ENCODE assay signal across 11 cellular contexts in the genomic region with DNA sequence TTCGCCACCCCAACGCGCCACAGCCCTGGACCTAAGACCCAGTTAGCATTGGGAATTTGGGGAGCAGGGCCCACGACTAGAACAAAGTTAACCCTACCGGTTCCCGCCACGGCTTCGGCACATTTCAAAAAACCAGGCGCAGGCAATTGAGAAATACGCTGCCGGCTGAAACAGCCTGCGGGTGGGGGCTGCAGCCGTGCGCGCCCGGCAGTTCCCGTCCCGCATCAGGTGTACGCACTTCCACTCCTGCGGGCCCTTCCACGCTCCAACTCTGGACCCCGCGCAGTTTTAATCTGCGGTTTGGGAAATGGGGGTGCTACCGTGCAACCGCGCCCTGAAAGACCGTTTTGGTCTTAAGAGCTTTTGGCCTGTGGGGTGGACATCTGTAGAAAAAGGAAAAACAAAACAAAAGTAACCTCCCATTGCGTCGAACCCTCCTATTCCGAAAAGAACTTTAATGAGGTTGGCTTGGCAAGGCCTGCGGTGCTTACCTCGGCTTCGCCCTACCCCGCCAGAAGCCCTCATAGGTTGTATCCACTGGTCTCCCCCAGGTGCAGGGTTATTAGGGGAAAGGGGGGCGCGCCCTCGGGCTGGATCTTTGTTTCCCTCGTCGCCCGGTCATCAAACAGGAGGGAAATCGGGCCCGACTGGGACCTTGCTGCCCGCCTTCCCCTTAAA. TPM values are rescaled to one million over a fixed set of nuclear protein-coding genes. Genes with fewer than 3 reads are reported as not detected.
DNase-seq lines count a peak whose midpoint lies in the region; ATAC-seq, FAIRE-seq and TF ChIP-seq lines count a peak whose summit lies in the region.
"Had no signal": no experiment of that assay in that cellular context is flagged by ENCODE, and none has a peak within 500 bp of the region (broad histone marks: within the 10 kb centered on the region; RNA-seq: fewer than 3 reads in every experiment).

No MANE protein-coding gene starts in this region.

- FAIRE-seq in A549 (lab: Jason Lieb, UNC) = no peak

- POLR2A ChIA-PET in A549 (lab: Yijun Ruan, JAX) = no interaction called here

- H3K4me3 ChIP-seq in A549 (peak overlapping the region; percentile 57), GM23338 (peak overlapping the region; percentile 65)

- ATAC-seq in A549 (no peak; a peak in 2 of 6 replicates), GM23338 (peak; percentile 2), naive B cell (ENCODE audit: low read depth in 2 of 2) (no peak), HG03457 (IDR thresholded peaks at IDR 0.05; ENCODE audit: unreplicated experiment) (no peak), HG03342 (IDR thresholded peaks at IDR 0.05; ENCODE audit: unreplicated experiment) (no peak), GM21576 (IDR thresholded peaks at IDR 0.05; ENCODE audit: unreplicated experiment) (no peak)

- H3K27ac ChIP-seq in A549 (peak overlapping the region in 1 of 2 experiments; percentile 78; a peak in 2 of 6 replicates), GM23338 (ENCODE audit: low read depth) (no peak overlapping the region)
- H3K27ac ChIP-seq: transverse colon had no signal

- H3K4me3 Mint-ChIP-seq in GM23338 = peak overlapping the region; percentile 74
- peak overlapping the region; percentile 52 to 85 (median 77) for H3K4me3 Mint-ChIP-seq in naive B cell

- TF ChIP-seq CTCF in A549 (IDR thresholded peaks at IDR 0.05) = peak; percentile 11; the same call in 2 of the 3 replicates
- TF ChIP-seq CTCF in GM23338 (conservative IDR thresholded peaks at IDR 0.05; ENCODE audit: low read depth in 2 of 2) = peak in 1 of 2 experiments; percentile 11; a peak in 2 of 4 replicates

- H3K9me3 ChIP-seq in A549 = no peaks in the 10 kb centered on the region
- H3K9me3 ChIP-seq: transverse colon had no signal

- peak overlapping the region; percentile 94 for H3K4me2 ChIP-seq in A549
- H3K4me2 ChIP-seq in GM23338 = peak overlapping the region; percentile 91

- H3K27ac Mint-ChIP-seq in GM23338 (no peak overlapping the region), naive B cell (peak overlapping the region in 5 of 6 donors; percentile 23 to 84 (median 72))

- no peaks in the 10 kb centered on the region for H3K79me2 ChIP-seq in GM23338 (replicated peaks; ENCODE audit: insufficient read depth)

- no peak for TF ChIP-seq RAD21 in A549 (conservative IDR thresholded peaks at IDR 0.05 in 1 of 2, IDR thresholded peaks at IDR 0.05 in 1 of 2)

- H3K27me3 ChIP-seq in GM23338 (ENCODE audit: insufficient read depth) = peaks cover 100% of the 10 kb centered on the region

- no peak for TF ChIP-seq EP300 in A549 (IDR thresholded peaks at IDR 0.05)

- no peak for TF ChIP-seq POLR2A in A549 (IDR thresholded peaks at IDR 0.05; ENCODE audit: low read length)

- peaks cover 14% of the 10 kb centered on the region for H3F3A ChIP-seq in GM23338 (replicated peaks; ENCODE audit: low read depth)

- DNase-seq in A549 (ENCODE audit: low read depth in 1 of 2, low spot score in 1 of 2) = no peak
- peak; percentile 42 for DNase-seq in GM23338 (ENCODE audit: low spot score)
- peak; percentile 17 for DNase-seq in dermis blood vessel endothelial cell
- no peak for DNase-seq in naive B cell
- no peak for DNase-seq in activated CD4-positive, CD25-positive, alpha-beta regulatory T cell treated with anti-CD3 and anti-CD28 coated beads, Interleukin-2, amount 50 U/mL, for 72 hours
- DNase-seq: activated naive CD4-positive, alpha-beta T cell treated with Interleukin-2 at 50 U/mL for 16 hours; NCI-H1694; transverse colon had no signal

- H3K4me1 ChIP-seq in A549 = 0 out of 3 replicates have a peak, but pooled peaks cover 4% of the 10 kb centered on the region
- peaks cover 39% of the 10 kb centered on the region for H3K4me1 ChIP-seq in GM23338 (ENCODE audit: insufficient read depth)

- CTCF ChIA-PET in A549 (lab: Yijun Ruan, JAX) = interaction anchor here (0.6 to 4.2 kb wide), 17 partner anchors 9 to 1181 kb away, joined by 3 to 23 read pairs (median 3); no protein-coding TSS in a partner anchor

- peaks cover 11% of the 10 kb centered on the region; the same call in 1 of the 2 replicates for H4K20me1 ChIP-seq in GM23338 (replicated peaks; ENCODE audit: insufficient read depth)

- H2AFZ ChIP-seq in GM23338 = peak overlapping the region; percentile 92

- peaks cover 97% of the 10 kb centered on the region for H3K27me3 Mint-ChIP-seq in GM23338 (ENCODE audit: insufficient read depth, low read depth, poor library complexity)
- H3K27me3 Mint-ChIP-seq in naive B cell = peaks cover 75 to 89% (median 78%) of the 10 kb centered on the region in 3 donors

- H3K9me3 Mint-ChIP-seq in GM23338 (peaks cover 2% of the 10 kb centered on the region; the same call in 1 of the 3 replicates), naive B cell (peaks cover 0 to 31% (median 11%) of the 10 kb centered on the region in 7 donors)

- no peaks in the 10 kb centered on the region for H3K36me3 Mint-ChIP-seq in GM23338 (ENCODE audit: low read depth)
- peaks cover 0 to 11% of the 10 kb centered on the region in 2 donors for H3K36me3 Mint-ChIP-seq in naive B cell

- H3K4me1 Mint-ChIP-seq in GM23338 (peaks cover 38% of the 10 kb centered on the region), naive B cell (peaks cover 0 to 32% (median 15%) of the 10 kb centered on the region in 3 donors)

- 65% methylated on average over 44 of the region's 44 CpGs for WGBS in A549 (ENCODE audit: missing lambda C conversion rate)

- no peaks in the 10 kb centered on the region for H3K36me3 ChIP-seq in GM23338 (ENCODE audit: insufficient read depth)
- H3K36me3 ChIP-seq: transverse colon had no signal

- no peaks in the 10 kb centered on the region for H3K9me2 ChIP-seq in GM23338 (ENCODE audit: insufficient read depth)

TF ChIP-seq in A549, 52 proteins besides CTCF, POLR2A, EP300 and RAD21:
- TF ChIP-seq POLR2AphosphoS2 (conservative IDR thresholded peaks at IDR 0.05; ENCODE audit: low read length) (no peak), SMC3 (IDR thresholded peaks at IDR 0.05) (0 out of 3 replicates have a peak, but pooled peaks have one; percentile 3)

TF ChIP-seq in GM23338, 12 proteins besides CTCF, POLR2A, EP300 and RAD21:
- TF ChIP-seq NANOG (IDR thresholded peaks at IDR 0.05; ENCODE audit: borderline replicate concordance) (no peak), EZH2 (IDR thresholded peaks at IDR 0.05; ENCODE audit: low read depth, unreplicated experiment) (peak; percentile 92)

RNA-seq across cellular contexts. Expression of gene IRX5, which starts 7.1 kb away (rescaled TPM):
- polyA plus RNA-seq in A549 (2011; rRNA removed) (0.60 and 0.88 TPM in 2 replicates), A549 (2017; fragmentation: RNase III; extraction: RNeasy Plus Mini Kit Qiagen cat#74134 plus additional on column Dnase treatment) (0.57 to 0.67 TPM (median 0.67 TPM) in 3 replicates), GM23338 (2016; fragmentation: Nextera tagmentation; extraction: Ambion mirVana) (0.31 and 0.39 TPM in 2 replicates), naive B cell (ENCODE audit: low read depth in 6 of 6) (not detected)
- polyA plus RNA-seq in A549 (2012; cell fraction: cytosol; rRNA removed) = 1.5 and 2.0 TPM in 2 replicates
- 3.5 and 5.0 TPM in 2 replicates for polyA plus RNA-seq in A549 (2012; cell fraction: nucleus; rRNA removed)
- 0.79 and 0.97 TPM in 2 replicates for polyA minus RNA-seq in A549 (2011; rRNA and poly(A)+ RNA removed)
- total RNA-seq in GM23338 (2014; rRNA removed; shearing (Covaris generic)) = 0.07 and 0.35 TPM in 2 replicates
- total RNA-seq in dermis blood vessel endothelial cell = 0.51 and 0.79 TPM in 2 replicates
- total RNA-seq: transverse colon had no signal

Comparison
In these comparisons a context has a peak if more than half of its experiments do, and no peak if none do; other contexts are left out.
1. DNase-seq: peak in GM23338 (single experiment) and dermis blood vessel endothelial cell (single experiment); none in A549 (0 of 2), naive B cell (single experiment) and activated CD4-positive, CD25-positive, alpha-beta regulatory T cell treated with anti-CD3 and anti-CD28 coated beads, Interleukin-2, amount 50 U/mL, for 72 hours (single experiment).